ENCODE assay signal across 11 cellular contexts in genomic region chrX:40931921-40932320, GRCh38.
DNase-seq lines count a peak whose midpoint lies in the region; ATAC-seq, FAIRE-seq and TF ChIP-seq lines count a peak whose summit lies in the region.
"Had no signal": no experiment of that assay in that cellular context is flagged by ENCODE, and none has a peak within 500 bp of the region (broad histone marks: within the 10 kb centered on the region; RNA-seq: fewer than 3 reads in every experiment).

No MANE protein-coding gene starts in this region.

- 37% methylated on average over 2 of the region's 2 CpGs for WGBS in SK-N-SH (ENCODE audit: low lambda C conversion rate)
- 92 to 94% methylated on average over 2 of the region's 2 CpGs for WGBS in thyroid gland, 2 donors

- intact Hi-C loops in left cardiac atrium (cut with DNase I) (no loop called here), cardiac septum (cut with DNase I) (no loop called here), thyroid gland (cut with DNase I) (no loop called here), posterior vena cava (cut with DNase I) (no loop called here)

- H4K20me1 ChIP-seq in SK-N-SH (ENCODE audit: insufficient read depth), result no peaks in the 10 kb centered on the region

- peaks cover 2 to 7% of the 10 kb centered on the region in 2 experiments; a peak in 1 of 4 replicates for H3K4me1 ChIP-seq in SK-N-SH (ENCODE audit: control insufficient read depth in 1 of 2, insufficient read depth in 2 of 2, low read depth in 1 of 2, low read length in 1 of 2)
- peaks cover 0 to 13% of the 10 kb centered on the region in 2 donors for H3K4me1 ChIP-seq in thyroid gland

- no peaks in the 10 kb centered on the region for H3K27me3 ChIP-seq in SK-N-SH (ENCODE audit: insufficient read depth)
- no peaks in the 10 kb centered on the region for H3K27me3 ChIP-seq in thyroid gland

- no peak overlapping the region for H3K9ac ChIP-seq in SK-N-SH

- H3F3A ChIP-seq in SK-N-SH (replicated peaks; ENCODE audit: insufficient read depth), result peaks cover 36% of the 10 kb centered on the region

- FAIRE-seq in frontal cortex (lab: Jason Lieb, UNC), result no peak

- H3K4me3 ChIP-seq in SK-N-SH (ENCODE audit: low read depth in 2 of 2, low read length in 1 of 2) (no peak overlapping the region), thyroid gland (replicated peaks in 1 of 3) (no peak overlapping the region)
- H3K4me3 ChIP-seq: stomach had no signal

- H3K9me2 ChIP-seq in SK-N-SH, result no peaks in the 10 kb centered on the region

- CTCF ChIA-PET in SK-N-SH (lab: Yijun Ruan, JAX), result interaction anchor here (0.9 kb wide), 1 partner anchor 10 kb away, joined by 4 read pairs; no protein-coding TSS in a partner anchor

- peak; percentile 36 to 53 for ATAC-seq in left cardiac atrium
- ATAC-seq: naive thymus-derived CD8-positive, alpha-beta T cell had no signal

- TF ChIP-seq CTCF in SK-N-SH (IDR thresholded peaks at IDR 0.05) (no peak), thyroid gland (IDR thresholded peaks at IDR 0.05) (no peak)

- H3K9me3 ChIP-seq in SK-N-SH, result no peaks in the 10 kb centered on the region
- H3K9me3 ChIP-seq in thyroid gland, result no peaks in the 10 kb centered on the region

- POLR2A ChIA-PET in SK-N-SH (lab: Yijun Ruan, JAX), result no interaction called here

- DNase-seq in left cardiac atrium (no peak), cardiac septum (ENCODE audit: low spot score) (no peak), SK-N-SH (no peak), fibroblast of peridontal ligament (ENCODE audit: extremely low read depth) (peak; percentile 29), thyroid gland (peak; percentile 30 to 45), frontal cortex (ENCODE audit: low spot score in 2 of 2) (no peak), posterior vena cava (ENCODE audit: low spot score) (no peak), NCI-H526 (lab: John Stamatoyannopoulos, UW) (no peak)
- DNase-seq: naive thymus-derived CD8-positive, alpha-beta T cell; NCI-H1105 treated with DMSO at 0.1 percent for 48 hours; stomach had no signal

- no peak for TF ChIP-seq EP300 in SK-N-SH (IDR thresholded peaks at IDR 0.05; ENCODE audit: borderline replicate concordance in 1 of 2, low read depth in 1 of 2, low read length in 1 of 2)

- H3K36me3 ChIP-seq in SK-N-SH (replicated peaks in 1 of 2; ENCODE audit: control insufficient read depth in 1 of 2, insufficient read depth in 2 of 2, low read length in 1 of 2), result no peaks in the 10 kb centered on the region
- H3K36me3 ChIP-seq in thyroid gland, result no peaks in the 10 kb centered on the region
- H3K36me3 ChIP-seq: stomach had no signal

- H3K79me2 ChIP-seq in SK-N-SH (ENCODE audit: insufficient read depth), result no peaks in the 10 kb centered on the region

- TF ChIP-seq RAD21 in SK-N-SH (IDR thresholded peaks at IDR 0.05; ENCODE audit: low read length), result no peak

- H3K27ac ChIP-seq in SK-N-SH (ENCODE audit: low read depth in 2 of 2, low read length in 1 of 2), result peak overlapping the region in 1 of 2 experiments; percentile 90; a peak in 1 of 4 replicates
- H3K27ac ChIP-seq in thyroid gland, result peak overlapping the region in 1 of 3 donors; percentile 51

- no peak for TF ChIP-seq POLR2A in thyroid gland (IDR thresholded peaks at IDR 0.05)

- H3K4me2 ChIP-seq in SK-N-SH, result 0 out of 2 replicates have a peak overlapping the region, but pooled peaks have one; percentile 83

- no peak overlapping the region for H2AFZ ChIP-seq in SK-N-SH (ENCODE audit: low read depth)

TF ChIP-seq in SK-N-SH, 30 proteins besides CTCF, POLR2A, EP300 and RAD21:
- no peak for TF ChIP-seq PBX3 (IDR thresholded peaks at IDR 0.05)
- no peak for TF ChIP-seq GATA2 (CRISPR knock-in tag; IDR thresholded peaks at IDR 0.05)
- peak; percentile 91 for TF ChIP-seq RFX5 (IDR thresholded peaks at IDR 0.05; ENCODE audit: low read length)

Comparison
In these comparisons a context has a peak if more than half of its experiments do, and no peak if none do; other contexts are left out.
1. DNase-seq: peak in fibroblast of peridontal ligament (single experiment) and thyroid gland (2 of 2); none in left cardiac atrium (single experiment), cardiac septum (single experiment), SK-N-SH (single experiment), frontal cortex (0 of 2), posterior vena cava (single experiment) and NCI-H526 (0 of 2).